ENCODE assay signal across 2 cellular contexts in the genomic region with DNA sequence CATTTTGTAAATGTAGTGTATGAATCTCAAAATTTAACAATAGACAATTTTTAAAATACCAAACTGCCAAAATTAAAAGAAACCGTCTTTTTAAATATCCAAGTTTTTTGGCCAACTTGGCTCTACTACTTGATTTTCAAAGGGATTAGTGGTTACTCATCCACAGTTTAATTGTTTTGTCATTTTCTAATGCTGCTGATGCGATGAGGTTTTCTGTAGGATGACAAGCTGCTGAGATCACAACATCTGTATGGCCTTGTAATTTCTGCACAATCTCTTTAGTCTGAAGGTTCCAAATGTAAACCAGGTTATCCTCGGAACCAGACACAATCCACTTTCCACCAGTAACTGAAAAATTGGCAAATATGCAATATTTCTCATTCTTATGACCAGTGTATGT.
TF ChIP-seq lines count a peak whose summit lies in the region.

No MANE protein-coding gene starts in this region.

TF ChIP-seq in HepG2, 621 proteins besides CTCF, POLR2A, EP300 and RAD21 (continues in another document):
- TF ChIP-seq CC2D1A (CRISPR knock-in tag; IDR thresholded peaks at IDR 0.05) = no peak
- TF ChIP-seq, protein P1, sequence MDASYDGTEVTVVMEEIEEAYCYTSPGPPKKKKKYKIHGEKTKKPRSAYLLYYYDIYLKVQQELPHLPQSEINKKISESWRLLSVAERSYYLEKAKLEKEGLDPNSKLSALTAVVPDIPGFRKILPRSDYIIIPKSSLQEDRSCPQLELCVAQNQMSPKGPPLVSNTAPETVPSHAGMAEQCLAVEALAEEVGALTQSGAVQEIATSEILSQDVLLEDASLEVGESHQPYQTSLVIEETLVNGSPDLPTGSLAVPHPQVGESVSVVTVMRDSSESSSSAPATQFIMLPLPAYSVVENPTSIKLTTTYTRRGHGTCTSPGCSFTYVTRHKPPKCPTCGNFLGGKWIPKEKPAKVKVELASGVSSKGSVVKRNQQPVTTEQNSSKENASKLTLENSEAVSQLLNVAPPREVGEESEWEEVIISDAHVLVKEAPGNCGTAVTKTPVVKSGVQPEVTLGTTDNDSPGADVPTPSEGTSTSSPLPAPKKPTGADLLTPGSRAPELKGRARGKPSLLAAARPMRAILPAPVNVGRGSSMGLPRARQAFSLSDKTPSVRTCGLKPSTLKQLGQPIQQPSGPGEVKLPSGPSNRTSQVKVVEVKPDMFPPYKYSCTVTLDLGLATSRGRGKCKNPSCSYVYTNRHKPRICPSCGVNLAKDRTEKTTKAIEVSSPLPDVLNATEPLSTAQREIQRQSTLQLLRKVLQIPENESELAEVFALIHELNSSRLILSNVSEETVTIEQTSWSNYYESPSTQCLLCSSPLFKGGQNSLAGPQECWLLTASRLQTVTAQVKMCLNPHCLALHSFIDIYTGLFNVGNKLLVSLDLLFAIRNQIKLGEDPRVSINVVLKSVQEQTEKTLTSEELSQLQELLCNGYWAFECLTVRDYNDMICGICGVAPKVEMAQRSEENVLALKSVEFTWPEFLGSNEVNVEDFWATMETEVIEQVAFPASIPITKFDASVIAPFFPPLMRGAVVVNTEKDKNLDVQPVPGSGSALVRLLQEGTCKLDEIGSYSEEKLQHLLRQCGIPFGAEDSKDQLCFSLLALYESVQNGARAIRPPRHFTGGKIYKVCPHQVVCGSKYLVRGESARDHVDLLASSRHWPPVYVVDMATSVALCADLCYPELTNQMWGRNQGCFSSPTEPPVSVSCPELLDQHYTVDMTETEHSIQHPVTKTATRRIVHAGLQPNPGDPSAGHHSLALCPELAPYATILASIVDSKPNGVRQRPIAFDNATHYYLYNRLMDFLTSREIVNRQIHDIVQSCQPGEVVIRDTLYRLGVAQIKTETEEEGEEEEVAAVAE (CRISPR knock-in tag; IDR thresholded peaks at IDR 0.05; ENCODE audit: borderline replicate concordance) = no peak
- no peak for TF ChIP-seq ZNF205 (CRISPR knock-in tag; IDR thresholded peaks at IDR 0.05)
- no peak for TF ChIP-seq SALL1 (CRISPR knock-in tag; IDR thresholded peaks at IDR 0.05)
- TF ChIP-seq SKI (IDR thresholded peaks at IDR 0.05; ENCODE audit: partially characterized antibody) = no peak
- TF ChIP-seq, protein P2, sequence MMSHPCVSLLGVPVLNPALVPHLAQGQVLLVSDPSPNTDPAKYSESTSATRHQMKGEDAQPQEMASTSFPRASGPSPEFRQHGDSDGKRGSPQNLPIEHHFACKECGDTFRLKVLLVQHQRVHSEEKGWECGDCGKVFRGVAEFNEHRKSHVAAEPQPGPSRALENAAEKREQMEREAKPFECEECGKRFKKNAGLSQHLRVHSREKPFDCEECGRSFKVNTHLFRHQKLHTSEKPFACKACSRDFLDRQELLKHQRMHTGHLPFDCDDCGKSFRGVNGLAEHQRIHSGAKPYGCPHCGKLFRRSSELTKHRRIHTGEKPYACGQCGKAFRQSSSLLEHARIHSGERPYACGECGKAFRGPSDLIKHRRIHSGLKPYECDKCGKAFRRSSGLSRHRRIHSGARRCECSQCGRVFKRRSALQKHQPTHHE (CRISPR knock-in tag; IDR thresholded peaks at IDR 0.05; ENCODE audit: borderline replicate concordance) = no peak
- TF ChIP-seq SIN3A (IDR thresholded peaks at IDR 0.05; ENCODE audit: borderline replicate concordance, low read depth, low read length) = no peak
- TF ChIP-seq SOX6 (IDR thresholded peaks at IDR 0.05) = no peak
- no peak for TF ChIP-seq SOX6 (CRISPR knock-in tag; IDR thresholded peaks at IDR 0.05)
- no peak for TF ChIP-seq POLR2G (IDR thresholded peaks at IDR 0.05; ENCODE audit: low read depth, low read length)
- TF ChIP-seq, protein P3, sequence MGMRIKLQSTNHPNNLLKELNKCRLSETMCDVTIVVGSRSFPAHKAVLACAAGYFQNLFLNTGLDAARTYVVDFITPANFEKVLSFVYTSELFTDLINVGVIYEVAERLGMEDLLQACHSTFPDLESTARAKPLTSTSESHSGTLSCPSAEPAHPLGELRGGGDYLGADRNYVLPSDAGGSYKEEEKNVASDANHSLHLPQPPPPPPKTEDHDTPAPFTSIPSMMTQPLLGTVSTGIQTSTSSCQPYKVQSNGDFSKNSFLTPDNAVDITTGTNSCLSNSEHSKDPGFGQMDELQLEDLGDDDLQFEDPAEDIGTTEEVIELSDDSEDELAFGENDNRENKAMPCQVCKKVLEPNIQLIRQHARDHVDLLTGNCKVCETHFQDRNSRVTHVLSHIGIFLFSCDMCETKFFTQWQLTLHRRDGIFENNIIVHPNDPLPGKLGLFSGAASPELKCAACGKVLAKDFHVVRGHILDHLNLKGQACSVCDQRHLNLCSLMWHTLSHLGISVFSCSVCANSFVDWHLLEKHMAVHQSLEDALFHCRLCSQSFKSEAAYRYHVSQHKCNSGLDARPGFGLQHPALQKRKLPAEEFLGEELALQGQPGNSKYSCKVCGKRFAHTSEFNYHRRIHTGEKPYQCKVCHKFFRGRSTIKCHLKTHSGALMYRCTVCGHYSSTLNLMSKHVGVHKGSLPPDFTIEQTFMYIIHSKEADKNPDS (CRISPR knock-in tag; IDR thresholded peaks at IDR 0.05) = no peak
- no peak for TF ChIP-seq IKZF1 (IDR thresholded peaks at IDR 0.05)
- TF ChIP-seq, protein P4, sequence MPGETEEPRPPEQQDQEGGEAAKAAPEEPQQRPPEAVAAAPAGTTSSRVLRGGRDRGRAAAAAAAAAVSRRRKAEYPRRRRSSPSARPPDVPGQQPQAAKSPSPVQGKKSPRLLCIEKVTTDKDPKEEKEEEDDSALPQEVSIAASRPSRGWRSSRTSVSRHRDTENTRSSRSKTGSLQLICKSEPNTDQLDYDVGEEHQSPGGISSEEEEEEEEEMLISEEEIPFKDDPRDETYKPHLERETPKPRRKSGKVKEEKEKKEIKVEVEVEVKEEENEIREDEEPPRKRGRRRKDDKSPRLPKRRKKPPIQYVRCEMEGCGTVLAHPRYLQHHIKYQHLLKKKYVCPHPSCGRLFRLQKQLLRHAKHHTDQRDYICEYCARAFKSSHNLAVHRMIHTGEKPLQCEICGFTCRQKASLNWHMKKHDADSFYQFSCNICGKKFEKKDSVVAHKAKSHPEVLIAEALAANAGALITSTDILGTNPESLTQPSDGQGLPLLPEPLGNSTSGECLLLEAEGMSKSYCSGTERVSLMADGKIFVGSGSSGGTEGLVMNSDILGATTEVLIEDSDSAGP (CRISPR knock-in tag; IDR thresholded peaks at IDR 0.05; ENCODE audit: borderline replicate concordance) = no peak
- TF ChIP-seq, protein P5, sequence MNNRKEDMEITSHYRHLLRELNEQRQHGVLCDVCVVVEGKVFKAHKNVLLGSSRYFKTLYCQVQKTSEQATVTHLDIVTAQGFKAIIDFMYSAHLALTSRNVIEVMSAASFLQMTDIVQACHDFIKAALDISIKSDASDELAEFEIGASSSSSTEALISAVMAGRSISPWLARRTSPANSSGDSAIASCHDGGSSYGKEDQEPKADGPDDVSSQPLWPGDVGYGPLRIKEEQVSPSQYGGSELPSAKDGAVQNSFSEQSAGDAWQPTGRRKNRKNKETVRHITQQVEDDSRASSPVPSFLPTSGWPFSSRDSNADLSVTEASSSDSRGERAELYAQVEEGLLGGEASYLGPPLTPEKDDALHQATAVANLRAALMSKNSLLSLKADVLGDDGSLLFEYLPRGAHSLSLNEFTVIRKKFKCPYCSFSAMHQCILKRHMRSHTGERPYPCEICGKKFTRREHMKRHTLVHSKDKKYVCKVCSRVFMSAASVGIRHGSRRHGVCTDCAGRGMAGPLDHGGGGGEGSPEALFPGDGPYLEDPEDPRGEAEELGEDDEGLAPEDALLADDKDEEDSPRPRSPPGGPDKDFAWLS (CRISPR knock-in tag; IDR thresholded peaks at IDR 0.05; ENCODE audit: borderline replicate concordance) = no peak
- no peak for TF ChIP-seq HCFC1 (IDR thresholded peaks at IDR 0.05; ENCODE audit: low read depth, low read length)
- no peak for TF ChIP-seq AGO1 (IDR thresholded peaks at IDR 0.05; ENCODE audit: low read depth, low read length, poor library complexity, severe bottlenecking)

TF ChIP-seq in WTC11, 78 proteins besides CTCF, POLR2A, EP300 and RAD21:
- TF ChIP-seq OVOL2 (CRISPR knock-in tag; IDR thresholded peaks at IDR 0.05; ENCODE audit: borderline replicate concordance) (no peak), ZNF263 (CRISPR knock-in tag; IDR thresholded peaks at IDR 0.05; ENCODE audit: low read depth) (no peak)
- TF ChIP-seq, protein P6, sequence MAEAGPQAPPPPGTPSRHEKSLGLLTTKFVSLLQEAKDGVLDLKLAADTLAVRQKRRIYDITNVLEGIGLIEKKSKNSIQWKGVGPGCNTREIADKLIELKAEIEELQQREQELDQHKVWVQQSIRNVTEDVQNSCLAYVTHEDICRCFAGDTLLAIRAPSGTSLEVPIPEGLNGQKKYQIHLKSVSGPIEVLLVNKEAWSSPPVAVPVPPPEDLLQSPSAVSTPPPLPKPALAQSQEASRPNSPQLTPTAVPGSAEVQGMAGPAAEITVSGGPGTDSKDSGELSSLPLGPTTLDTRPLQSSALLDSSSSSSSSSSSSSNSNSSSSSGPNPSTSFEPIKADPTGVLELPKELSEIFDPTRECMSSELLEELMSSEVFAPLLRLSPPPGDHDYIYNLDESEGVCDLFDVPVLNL (CRISPR knock-in tag; IDR thresholded peaks at IDR 0.05; ENCODE audit: borderline replicate concordance, low read depth) = no peak
TF ChIP-seq in WTC11: peak in this region for 0.
